ENCODE assay signal across 14 cellular contexts in the genomic region with DNA sequence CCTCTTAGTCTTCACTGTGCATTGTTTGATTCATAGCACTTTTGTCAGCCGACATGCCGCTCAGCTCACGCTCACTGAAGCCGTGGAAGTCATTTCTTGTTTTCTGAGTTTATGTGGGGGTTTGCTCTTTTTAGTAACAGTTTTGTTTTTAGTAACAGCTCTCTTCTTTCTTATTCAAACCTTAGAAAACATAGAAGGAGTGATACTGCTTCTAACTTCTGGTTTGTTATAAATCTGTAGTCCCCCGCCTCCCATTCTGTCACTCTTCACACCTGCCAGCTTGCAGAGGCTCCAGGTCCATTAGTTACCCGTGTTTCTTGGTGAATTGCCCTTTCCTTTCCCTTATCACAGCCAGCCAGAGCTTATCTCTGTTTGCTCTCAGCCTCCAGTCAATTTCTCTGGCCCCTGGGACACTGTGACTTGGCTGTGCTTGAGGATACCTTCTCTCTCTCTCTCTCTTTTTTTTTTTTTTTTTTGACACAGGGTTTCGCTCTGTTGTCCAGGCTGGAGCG. TPM values are rescaled to one million over a fixed set of nuclear protein-coding genes. Genes with fewer than 3 reads are reported as not detected.
DNase-seq lines count a peak whose midpoint lies in the region; ATAC-seq and TF ChIP-seq lines count a peak whose summit lies in the region.
"Had no signal": no experiment of that assay in that cellular context is flagged by ENCODE, and none has a peak within 500 bp of the region (broad histone marks: within the 10 kb centered on the region; RNA-seq: fewer than 3 reads in every experiment).

No MANE protein-coding gene starts in this region.

- H3K79me2 ChIP-seq in SK-N-SH (ENCODE audit: insufficient read depth) (no peaks in the 10 kb centered on the region), mesendoderm (ENCODE audit: control insufficient read depth, insufficient read depth, low read length) (no peaks in the 10 kb centered on the region)

- TF ChIP-seq RAD21 in SK-N-SH (IDR thresholded peaks at IDR 0.05; ENCODE audit: low read length): no peak

- H3K27me3 ChIP-seq in SK-N-SH (ENCODE audit: insufficient read depth) (no peaks in the 10 kb centered on the region), mesendoderm (ENCODE audit: insufficient read depth, low read length, poor library complexity) (no peaks in the 10 kb centered on the region)

- no peak overlapping the region for H2AFZ ChIP-seq in SK-N-SH (ENCODE audit: low read depth)

- H3K79me1 ChIP-seq in mesendoderm (ENCODE audit: low read length): no peaks in the 10 kb centered on the region

- no peak overlapping the region for H3K27ac ChIP-seq in SK-N-SH (ENCODE audit: low read depth in 2 of 2, low read length in 1 of 2)
- no peak overlapping the region for H3K27ac ChIP-seq in mesendoderm (ENCODE audit: low read depth, low read length)

- no peaks in the 10 kb centered on the region for H4K20me1 ChIP-seq in SK-N-SH (ENCODE audit: insufficient read depth)

- ATAC-seq in SK-N-SH treated with all-trans-retinoic acid at 6 μM for 48 hours (no peak), GM19035 (IDR thresholded peaks at IDR 0.05; ENCODE audit: unreplicated experiment) (peak; percentile 69), HG03039 (IDR thresholded peaks at IDR 0.05; ENCODE audit: unreplicated experiment) (peak; percentile 66)
- ATAC-seq: activated naive CD8-positive, alpha-beta T cell treated with anti-CD3 and anti-CD28 coated beads, Interleukin-2, amount 50 U/mL, for 24 hours had no signal

- DNase-seq in SK-N-SH (no peak), mesendoderm (peak; percentile 78), NCI-H526 treated with DMSO at 0.1 percent for 48 hours (lab: John Stamatoyannopoulos, UW) (no peak), LoVo (ENCODE audit: low spot score) (no peak), NCI-H2196 treated with DMSO at 0.1 percent for 48 hours (lab: John Stamatoyannopoulos, UW; ENCODE audit: unreplicated experiment) (no peak)
- DNase-seq: 8988T; activated naive CD8-positive, alpha-beta T cell treated with anti-CD3 and anti-CD28 coated beads, Interleukin-2, amount 50 U/mL, for 24 hours; GF-D8; Karpas-422; NCI-H748 treated with DMSO at 0.1 percent for 48 hours; T-helper 9 cell had no signal

- no peak overlapping the region for H3K4me3 ChIP-seq in SK-N-SH (ENCODE audit: low read depth in 2 of 2, low read length in 1 of 2)
- no peak overlapping the region for H3K4me3 ChIP-seq in mesendoderm (ENCODE audit: low read length)

- H4K5ac ChIP-seq in mesendoderm (ENCODE audit: low read length): no peak overlapping the region

- CTCF ChIA-PET in SK-N-SH (lab: Yijun Ruan, JAX): interaction anchor here (1.0 to 1.1 kb wide), 2 partner anchors 24 to 35 kb away, joined by 3 to 7 read pairs; no protein-coding TSS in a partner anchor

- no peaks in the 10 kb centered on the region for H3K9me2 ChIP-seq in SK-N-SH

- H3K18ac ChIP-seq in mesendoderm (ENCODE audit: low read length): no peak overlapping the region

- no peak for TF ChIP-seq EP300 in SK-N-SH (IDR thresholded peaks at IDR 0.05; ENCODE audit: borderline replicate concordance in 1 of 2, low read depth in 1 of 2, low read length in 1 of 2)

- TF ChIP-seq CTCF in SK-N-SH (IDR thresholded peaks at IDR 0.05): no peak

- H3K36me3 ChIP-seq in SK-N-SH (replicated peaks in 1 of 2; ENCODE audit: control insufficient read depth in 1 of 2, insufficient read depth in 2 of 2, low read length in 1 of 2): no peaks in the 10 kb centered on the region
- no peaks in the 10 kb centered on the region for H3K36me3 ChIP-seq in mesendoderm (ENCODE audit: control insufficient read depth, insufficient read depth, low read length)

- POLR2A ChIA-PET in SK-N-SH (lab: Yijun Ruan, JAX): no interaction called here

- H4K8ac ChIP-seq in mesendoderm (ENCODE audit: low read depth, low read length): no peak overlapping the region

- peaks cover 7% of the 10 kb centered on the region for H3F3A ChIP-seq in SK-N-SH (replicated peaks; ENCODE audit: insufficient read depth)

- no peak overlapping the region for H3K4ac ChIP-seq in mesendoderm (ENCODE audit: low read depth, low read length)

- no peak overlapping the region for H3K23ac ChIP-seq in mesendoderm (ENCODE audit: low read length)

- peaks cover 5 to 12% of the 10 kb centered on the region in 2 experiments; a peak in 3 of 4 replicates for H3K4me1 ChIP-seq in SK-N-SH (ENCODE audit: control insufficient read depth in 1 of 2, insufficient read depth in 2 of 2, low read depth in 1 of 2, low read length in 1 of 2)
- no peaks in the 10 kb centered on the region for H3K4me1 ChIP-seq in mesendoderm (ENCODE audit: control insufficient read depth, low read depth, low read length)

- WGBS in SK-N-SH (ENCODE audit: low lambda C conversion rate): 82% methylated on average over 8 of the region's 8 CpGs
- WGBS in mesendoderm (ENCODE audit: extremely low coverage, insufficient coverage, low lambda C conversion rate): no CpG with 5 or more reads among the region's 8 CpGs

- no peak overlapping the region for H2BK120ac ChIP-seq in mesendoderm (ENCODE audit: low read depth, low read length)

- no peak overlapping the region for H3K56ac ChIP-seq in mesendoderm (ENCODE audit: low read length)

- H3K4me2 ChIP-seq in SK-N-SH (no peak overlapping the region), mesendoderm (ENCODE audit: low read length) (no peak overlapping the region)

- H2BK5ac ChIP-seq in mesendoderm (ENCODE audit: low read length): no peak overlapping the region

- no peaks in the 10 kb centered on the region for H3K9me3 ChIP-seq in SK-N-SH

- H2AK5ac ChIP-seq in mesendoderm (ENCODE audit: low read length): no peak overlapping the region

- H2BK15ac ChIP-seq in mesendoderm (replicated peaks; ENCODE audit: low read depth): no peak overlapping the region

- H3K9ac ChIP-seq in SK-N-SH: no peak overlapping the region
- no peak overlapping the region for H3K9ac ChIP-seq in mesendoderm (ENCODE audit: low read length)

TF ChIP-seq in SK-N-SH, 30 proteins besides CTCF, POLR2A, EP300 and RAD21:
- TF ChIP-seq NRF1 (IDR thresholded peaks at IDR 0.05; ENCODE audit: low read depth, low read length) (no peak), GATA2 (CRISPR knock-in tag; IDR thresholded peaks at IDR 0.05) (0 out of 2 replicates have a peak, but pooled peaks have one; percentile 9)

TF ChIP-seq in SK-N-SH treated with all-trans-retinoic acid at 6 μM for 48 hours, 23 proteins besides CTCF, POLR2A, EP300 and RAD21:
- no peak for TF ChIP-seq SNAI2 (CRISPR knock-in tag; IDR thresholded peaks at IDR 0.05)
- no peak for TF ChIP-seq ISL1 (CRISPR knock-in tag; IDR thresholded peaks at IDR 0.05)

RNA-seq across cellular contexts. Expression of a gene that starts 50.5 kb away (rescaled TPM):
- 2.2 and 2.7 TPM in 2 replicates for polyA plus RNA-seq in SK-N-SH (2012; rRNA removed)
- polyA plus RNA-seq in SK-N-SH (2012; cell fraction: cytosol; rRNA removed): 2.2 and 2.9 TPM in 2 replicates
- 3.4 and 4.5 TPM in 2 replicates for polyA plus RNA-seq in SK-N-SH (2012; cell fraction: nucleus; rRNA removed)
- polyA plus RNA-seq in mesendoderm (2013, experiment 1 of 2): 1.2 TPM
- polyA plus RNA-seq in mesendoderm (2013, experiment 2 of 2): 1.2 TPM

RNA-seq across cellular contexts. Expression of a gene that starts 50.7 kb away (rescaled TPM):
- polyA plus RNA-seq in SK-N-SH (2012; rRNA removed): 7.5 and 9.8 TPM in 2 replicates
- polyA plus RNA-seq in SK-N-SH (2012; cell fraction: cytosol; rRNA removed): 9.9 and 12.4 TPM in 2 replicates
- 11.4 and 12.0 TPM in 2 replicates for polyA plus RNA-seq in SK-N-SH (2012; cell fraction: nucleus; rRNA removed)
- polyA plus RNA-seq in mesendoderm (2013, experiment 1 of 2): 61.2 TPM
- polyA plus RNA-seq in mesendoderm (2013, experiment 2 of 2): 60.6 TPM
